1 cellular context compared by ENCODE assay signal in the genomic region with DNA sequence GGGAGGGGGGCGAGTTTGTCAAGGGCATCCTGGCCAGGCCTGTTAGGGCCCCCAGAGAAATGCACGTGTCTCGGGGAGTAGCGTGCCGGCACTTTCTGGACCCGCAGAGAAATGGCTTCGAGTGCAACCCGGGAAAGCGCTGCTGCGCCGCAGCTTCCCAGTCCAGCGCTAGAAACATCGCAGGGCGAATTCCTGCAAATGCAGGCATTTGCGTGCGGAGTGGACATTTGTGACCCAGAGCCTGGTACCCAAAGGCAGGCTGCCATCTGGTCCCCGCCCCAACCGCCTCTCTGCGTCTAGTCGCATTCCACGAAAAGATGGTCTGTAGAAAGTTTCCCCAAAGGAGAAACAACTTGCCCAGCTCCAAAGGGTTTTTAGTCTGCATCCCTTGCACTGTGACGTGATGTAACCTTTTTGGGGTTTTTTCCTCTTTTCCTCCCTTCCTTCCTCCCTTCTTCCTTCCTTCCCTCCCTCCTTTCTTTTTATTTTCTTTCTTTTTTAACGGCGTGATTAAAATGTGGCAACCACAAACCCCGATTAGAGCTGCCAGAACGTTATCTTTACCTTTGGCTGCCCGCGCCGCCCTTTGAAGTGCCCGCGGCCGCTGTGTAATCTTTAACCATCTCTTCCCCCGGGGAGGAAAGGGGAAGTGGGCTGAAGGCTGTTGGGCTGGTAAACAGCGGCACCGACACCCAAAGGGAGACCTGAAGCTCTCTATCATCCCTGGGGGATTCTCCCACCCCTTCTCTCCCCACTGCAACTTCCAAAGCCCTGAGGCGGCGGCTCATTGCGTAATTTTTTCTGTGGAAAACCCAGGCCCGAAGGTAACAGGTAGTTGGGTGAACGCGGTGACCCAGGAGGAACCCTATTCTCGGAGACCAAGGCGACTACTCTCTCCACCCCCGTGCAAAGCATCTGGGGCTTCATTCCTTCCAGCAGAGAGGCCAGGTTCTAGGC.
TF ChIP-seq lines count a peak whose summit lies in the region.

No MANE protein-coding gene starts in this region.

TF ChIP-seq in HepG2, 621 proteins besides CTCF, POLR2A, EP300 and RAD21 (continued from another document and continues in another):
- no peak for TF ChIP-seq ZNF562 (CRISPR knock-in tag; IDR thresholded peaks at IDR 0.05; ENCODE audit: borderline replicate concordance)
- TF ChIP-seq ZBTB10 (CRISPR knock-in tag; IDR thresholded peaks at IDR 0.05; ENCODE audit: borderline replicate concordance) = no peak
- TF ChIP-seq ZNF292 (CRISPR knock-in tag; IDR thresholded peaks at IDR 0.05; ENCODE audit: borderline replicate concordance, low read depth) = no peak; the same call in 1 of the 2 replicates
- no peak for TF ChIP-seq ZNF569 (CRISPR knock-in tag; IDR thresholded peaks at IDR 0.05; ENCODE audit: borderline replicate concordance)
- peak; percentile 72 for TF ChIP-seq LCORL (IDR thresholded peaks at IDR 0.05)
- TF ChIP-seq LCORL (CRISPR knock-in tag; IDR thresholded peaks at IDR 0.05) = peak; percentile 51; the same call in 1 of the 2 replicates
- TF ChIP-seq SRSF1 (optimal IDR thresholded peaks at IDR 0.05; ENCODE audit: low read depth, low read length) = no peak
- TF ChIP-seq ETV5 (CRISPR knock-in tag; IDR thresholded peaks at IDR 0.05; ENCODE audit: borderline replicate concordance) = peak; percentile 97
- TF ChIP-seq NCOA2 (CRISPR knock-in tag; IDR thresholded peaks at IDR 0.05) = peak; percentile 98
- no peak for TF ChIP-seq PAWR (CRISPR knock-in tag; IDR thresholded peaks at IDR 0.05; ENCODE audit: borderline replicate concordance)
- TF ChIP-seq RXRA (CRISPR knock-in tag; IDR thresholded peaks at IDR 0.05) = peak; percentile 97
- TF ChIP-seq ZNF326 (CRISPR knock-in tag; IDR thresholded peaks at IDR 0.05; ENCODE audit: borderline replicate concordance) = no peak
- peak; percentile 34; the same call in 1 of the 2 replicates for TF ChIP-seq ZNF24 (IDR thresholded peaks at IDR 0.05)
- TF ChIP-seq, protein P1, sequence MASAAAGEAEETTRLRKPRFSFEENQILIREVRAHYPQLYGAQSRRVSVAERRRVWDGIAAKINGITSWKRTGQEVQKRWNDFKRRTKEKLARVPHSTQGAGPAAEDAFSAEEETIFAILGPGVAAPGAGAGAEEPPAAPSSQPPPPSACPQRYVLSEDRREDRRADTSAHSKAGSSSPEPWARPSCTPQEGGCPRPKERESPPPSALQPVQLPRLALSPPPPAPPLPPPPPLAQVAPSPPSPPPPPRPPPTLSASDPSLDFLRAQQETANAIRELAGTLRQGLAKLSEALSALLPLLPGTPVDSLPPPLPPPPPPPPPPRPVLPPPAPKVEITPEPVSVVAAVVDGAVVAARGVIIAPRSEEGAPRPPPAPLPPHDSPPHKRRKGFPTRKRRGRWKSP (CRISPR knock-in tag; IDR thresholded peaks at IDR 0.05) = peak; percentile 79; the same call in 1 of the 2 replicates
- TF ChIP-seq ZBTB34 (CRISPR knock-in tag; IDR thresholded peaks at IDR 0.05) = peak; percentile 75; the same call in 1 of the 2 replicates
- peak; percentile 85; the same call in 1 of the 2 replicates for TF ChIP-seq HOXD1 (CRISPR knock-in tag; IDR thresholded peaks at IDR 0.05)
- TF ChIP-seq SIX1 (CRISPR knock-in tag; IDR thresholded peaks at IDR 0.05; ENCODE audit: borderline replicate concordance) = peak; percentile 69; the same call in 1 of the 2 replicates
- 0 out of 2 replicates have a peak, but pooled peaks have one; percentile 5 for TF ChIP-seq ZNF7 (CRISPR knock-in tag; IDR thresholded peaks at IDR 0.05)
- peak; percentile 69; the same call in 1 of the 2 replicates for TF ChIP-seq MIXL1 (CRISPR knock-in tag; IDR thresholded peaks at IDR 0.05)
- TF ChIP-seq NFKBIZ (CRISPR knock-in tag; IDR thresholded peaks at IDR 0.05) = peak; percentile 84; the same call in 1 of the 2 replicates
- TF ChIP-seq GATAD2A (CRISPR knock-in tag; IDR thresholded peaks at IDR 0.05) = peak; percentile 93
- TF ChIP-seq HNF1B (CRISPR knock-in tag; IDR thresholded peaks at IDR 0.05) = peak; percentile 98
- peak; percentile 94; the same call in 1 of the 2 replicates for TF ChIP-seq HMG20A (CRISPR knock-in tag; IDR thresholded peaks at IDR 0.05; ENCODE audit: borderline replicate concordance)
- TF ChIP-seq ZMYM2 (CRISPR knock-in tag; IDR thresholded peaks at IDR 0.05) = 0 out of 2 replicates have a peak, but pooled peaks have one; percentile 31
- peak; percentile 76; the same call in 1 of the 2 replicates for TF ChIP-seq DPF2 (CRISPR knock-in tag; IDR thresholded peaks at IDR 0.05; ENCODE audit: borderline replicate concordance, low read depth)
- peak; percentile 33; the same call in 1 of the 2 replicates for TF ChIP-seq SSRP1 (CRISPR knock-in tag; IDR thresholded peaks at IDR 0.05)
- TF ChIP-seq, protein P2, sequence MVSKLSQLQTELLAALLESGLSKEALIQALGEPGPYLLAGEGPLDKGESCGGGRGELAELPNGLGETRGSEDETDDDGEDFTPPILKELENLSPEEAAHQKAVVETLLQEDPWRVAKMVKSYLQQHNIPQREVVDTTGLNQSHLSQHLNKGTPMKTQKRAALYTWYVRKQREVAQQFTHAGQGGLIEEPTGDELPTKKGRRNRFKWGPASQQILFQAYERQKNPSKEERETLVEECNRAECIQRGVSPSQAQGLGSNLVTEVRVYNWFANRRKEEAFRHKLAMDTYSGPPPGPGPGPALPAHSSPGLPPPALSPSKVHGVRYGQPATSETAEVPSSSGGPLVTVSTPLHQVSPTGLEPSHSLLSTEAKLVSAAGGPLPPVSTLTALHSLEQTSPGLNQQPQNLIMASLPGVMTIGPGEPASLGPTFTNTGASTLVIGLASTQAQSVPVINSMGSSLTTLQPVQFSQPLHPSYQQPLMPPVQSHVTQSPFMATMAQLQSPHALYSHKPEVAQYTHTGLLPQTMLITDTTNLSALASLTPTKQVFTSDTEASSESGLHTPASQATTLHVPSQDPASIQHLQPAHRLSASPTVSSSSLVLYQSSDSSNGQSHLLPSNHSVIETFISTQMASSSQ (IDR thresholded peaks at IDR 0.05; ENCODE audit: low read depth) = peak; percentile 97
- TF ChIP-seq, protein P2 (CRISPR knock-in tag; IDR thresholded peaks at IDR 0.05; ENCODE audit: borderline replicate concordance) = peak; percentile 99
- TF ChIP-seq ADNP (CRISPR knock-in tag; IDR thresholded peaks at IDR 0.05) = no peak
- TF ChIP-seq ATF4 (CRISPR knock-in tag; IDR thresholded peaks at IDR 0.05) = peak in 1 of 2 experiments; percentile 82; a peak in 2 of 4 replicates
- TF ChIP-seq, protein P3, sequence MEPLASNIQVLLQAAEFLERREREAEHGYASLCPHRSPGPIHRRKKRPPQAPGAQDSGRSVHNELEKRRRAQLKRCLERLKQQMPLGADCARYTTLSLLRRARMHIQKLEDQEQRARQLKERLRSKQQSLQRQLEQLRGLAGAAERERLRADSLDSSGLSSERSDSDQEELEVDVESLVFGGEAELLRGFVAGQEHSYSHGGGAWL (CRISPR knock-in tag; IDR thresholded peaks at IDR 0.05) = no peak; the same call in 1 of the 2 replicates
- TF ChIP-seq ZNF446 (CRISPR knock-in tag; IDR thresholded peaks at IDR 0.05) = no peak
- peak; percentile 54; the same call in 1 of the 2 replicates for TF ChIP-seq JDP2 (CRISPR knock-in tag; IDR thresholded peaks at IDR 0.05; ENCODE audit: borderline replicate concordance)
- peak; percentile 97 for TF ChIP-seq PITX1 (CRISPR knock-in tag; IDR thresholded peaks at IDR 0.05)
- TF ChIP-seq ZNF558 (CRISPR knock-in tag; IDR thresholded peaks at IDR 0.05; ENCODE audit: borderline replicate concordance) = 0 out of 2 replicates have a peak, but pooled peaks have one; percentile 43
- no peak for TF ChIP-seq CBX1 (IDR thresholded peaks at IDR 0.05; ENCODE audit: low read depth)
- TF ChIP-seq CBX2 (IDR thresholded peaks at IDR 0.05; ENCODE audit: low read depth, low read length) = no peak
- no peak for TF ChIP-seq CBX2 (CRISPR knock-in tag; IDR thresholded peaks at IDR 0.05; ENCODE audit: low read depth)
- TF ChIP-seq SMC3 (IDR thresholded peaks at IDR 0.05; ENCODE audit: low read length) = no peak
- 0 out of 2 replicates have a peak, but pooled peaks have one; percentile 67 for TF ChIP-seq ZNF83 (CRISPR knock-in tag; IDR thresholded peaks at IDR 0.05; ENCODE audit: borderline replicate concordance)
- TF ChIP-seq POLR2AphosphoS5 (IDR thresholded peaks at IDR 0.05; ENCODE audit: low read depth, low read length) = peak; percentile 44; the same call in 1 of the 2 replicates
- no peak for TF ChIP-seq HINFP (CRISPR knock-in tag; IDR thresholded peaks at IDR 0.05; ENCODE audit: low read depth)
- TF ChIP-seq ZNF335 (CRISPR knock-in tag; IDR thresholded peaks at IDR 0.05) = peak; percentile 56; the same call in 1 of the 2 replicates
- peak; percentile 87 for TF ChIP-seq ZNF792 (CRISPR knock-in tag; IDR thresholded peaks at IDR 0.05)
- TF ChIP-seq, protein P4, sequence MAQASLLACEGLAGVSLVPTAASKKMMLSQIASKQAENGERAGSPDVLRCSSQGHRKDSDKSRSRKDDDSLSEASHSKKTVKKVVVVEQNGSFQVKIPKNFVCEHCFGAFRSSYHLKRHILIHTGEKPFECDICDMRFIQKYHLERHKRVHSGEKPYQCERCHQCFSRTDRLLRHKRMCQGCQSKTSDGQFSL (CRISPR knock-in tag; IDR thresholded peaks at IDR 0.05) = no peak
- TF ChIP-seq PLRG1 (conservative IDR thresholded peaks at IDR 0.05) = no peak
- no peak for TF ChIP-seq SYNCRIP (IDR thresholded peaks at IDR 0.05; ENCODE audit: insufficient read depth, low read depth, low read length)
